In genomic region chr15:90869601-90870353, GRCh38 we compare ENCODE assay signal across 1 cellular context.
TF ChIP-seq lines count a peak whose summit lies in the region.

No MANE protein-coding gene starts in this region.

TF ChIP-seq in K562, 482 proteins besides CTCF, POLR2A, EP300 and RAD21 (continued from another document and continues in another):
- TF ChIP-seq, protein P1, sequence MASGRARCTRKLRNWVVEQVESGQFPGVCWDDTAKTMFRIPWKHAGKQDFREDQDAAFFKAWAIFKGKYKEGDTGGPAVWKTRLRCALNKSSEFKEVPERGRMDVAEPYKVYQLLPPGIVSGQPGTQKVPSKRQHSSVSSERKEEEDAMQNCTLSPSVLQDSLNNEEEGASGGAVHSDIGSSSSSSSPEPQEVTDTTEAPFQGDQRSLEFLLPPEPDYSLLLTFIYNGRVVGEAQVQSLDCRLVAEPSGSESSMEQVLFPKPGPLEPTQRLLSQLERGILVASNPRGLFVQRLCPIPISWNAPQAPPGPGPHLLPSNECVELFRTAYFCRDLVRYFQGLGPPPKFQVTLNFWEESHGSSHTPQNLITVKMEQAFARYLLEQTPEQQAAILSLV (tag; IDR thresholded peaks at IDR 0.05) = no peak
- TF ChIP-seq NCOA2 (IDR thresholded peaks at IDR 0.05; ENCODE audit: partially characterized antibody in 2 of 2) (no peak), TRIM24 (IDR thresholded peaks at IDR 0.05) (no peak), DMBX1 (CRISPR knock-in tag; IDR thresholded peaks at IDR 0.05; ENCODE audit: borderline replicate concordance) (peak; percentile 81; the same call in 1 of the 2 replicates), ZNF282 (CRISPR knock-in tag; IDR thresholded peaks at IDR 0.05) (no peak), ZNF444 (CRISPR knock-in tag; IDR thresholded peaks at IDR 0.05) (no peak), ZNF583 (CRISPR knock-in tag; IDR thresholded peaks at IDR 0.05) (0 out of 2 replicates have a peak, but pooled peaks have one; percentile 52), BRCA1 (IDR thresholded peaks at IDR 0.05) (no peak), BRCA1 (CRISPR knock-in tag; IDR thresholded peaks at IDR 0.05) (no peak), COPS2 (conservative IDR thresholded peaks at IDR 0.05) (no peak), JUND (IDR thresholded peaks at IDR 0.05; ENCODE audit: borderline replicate concordance, low read depth, low read length) (peak; percentile 95), JUND (tag; IDR thresholded peaks at IDR 0.05; ENCODE audit: borderline replicate concordance, low read depth, low read length) (peak; percentile 90; the same call in 2 of the 3 replicates), CHD7 (IDR thresholded peaks at IDR 0.05; ENCODE audit: low read depth, low read length) (no peak), DPF2 (IDR thresholded peaks at IDR 0.05) (peak; percentile 85), SRF (CRISPR knock-in tag; IDR thresholded peaks at IDR 0.05) (no peak; a peak in 1 of 4 replicates), NFE2L1 (tag; IDR thresholded peaks at IDR 0.05; ENCODE audit: borderline replicate concordance, low read depth) (no peak), SUPT5H (IDR thresholded peaks at IDR 0.05) (peak; percentile 57), FIP1L1 (IDR thresholded peaks at IDR 0.05; ENCODE audit: low read depth, low read length, poor library complexity, severe bottlenecking) (no peak), SIX5 (IDR thresholded peaks at IDR 0.05; ENCODE audit: borderline replicate concordance in 1 of 2, insufficient read depth in 1 of 2, low read depth in 1 of 2, low read length in 2 of 2) (no peak), HLTF (IDR thresholded peaks at IDR 0.05) (no peak), HMG20A (CRISPR knock-in tag; conservative IDR thresholded peaks at IDR 0.05) (no peak), PHB (CRISPR knock-in tag; IDR thresholded peaks at IDR 0.05) (no peak), NBN (IDR thresholded peaks at IDR 0.05; ENCODE audit: low read depth) (peak; percentile 57; the same call in 1 of the 2 replicates), HOMEZ (CRISPR knock-in tag; IDR thresholded peaks at IDR 0.05) (no peak), PRMT5 (CRISPR knock-in tag; IDR thresholded peaks at IDR 0.05) (no peak), RBM25 (IDR thresholded peaks at IDR 0.05; ENCODE audit: low read depth, low read length, severe bottlenecking) (peak; percentile 66), GABPA (tag; conservative IDR thresholded peaks at IDR 0.05; ENCODE audit: low read depth) (peak; percentile 68), STAG1 (CRISPR knock-in tag; IDR thresholded peaks at IDR 0.05; ENCODE audit: borderline replicate concordance) (no peak), THAP7 (CRISPR knock-in tag; IDR thresholded peaks at IDR 0.05) (no peak), WHSC1 (IDR thresholded peaks at IDR 0.05; ENCODE audit: low read length) (no peak), ZNF639 (CRISPR knock-in tag; conservative IDR thresholded peaks at IDR 0.05 in 1 of 2, IDR thresholded peaks at IDR 0.05 in 1 of 2) (no peak), MCM2 (IDR thresholded peaks at IDR 0.05; ENCODE audit: low read depth) (no peak), GATAD2B (IDR thresholded peaks at IDR 0.05; ENCODE audit: borderline replicate concordance) (no peak), CTBP1 (IDR thresholded peaks at IDR 0.05; ENCODE audit: borderline replicate concordance) (peak; percentile 74), MED1 (CRISPR knock-in tag; IDR thresholded peaks at IDR 0.05; ENCODE audit: borderline replicate concordance) (no peak)
- TF ChIP-seq, protein P2, sequence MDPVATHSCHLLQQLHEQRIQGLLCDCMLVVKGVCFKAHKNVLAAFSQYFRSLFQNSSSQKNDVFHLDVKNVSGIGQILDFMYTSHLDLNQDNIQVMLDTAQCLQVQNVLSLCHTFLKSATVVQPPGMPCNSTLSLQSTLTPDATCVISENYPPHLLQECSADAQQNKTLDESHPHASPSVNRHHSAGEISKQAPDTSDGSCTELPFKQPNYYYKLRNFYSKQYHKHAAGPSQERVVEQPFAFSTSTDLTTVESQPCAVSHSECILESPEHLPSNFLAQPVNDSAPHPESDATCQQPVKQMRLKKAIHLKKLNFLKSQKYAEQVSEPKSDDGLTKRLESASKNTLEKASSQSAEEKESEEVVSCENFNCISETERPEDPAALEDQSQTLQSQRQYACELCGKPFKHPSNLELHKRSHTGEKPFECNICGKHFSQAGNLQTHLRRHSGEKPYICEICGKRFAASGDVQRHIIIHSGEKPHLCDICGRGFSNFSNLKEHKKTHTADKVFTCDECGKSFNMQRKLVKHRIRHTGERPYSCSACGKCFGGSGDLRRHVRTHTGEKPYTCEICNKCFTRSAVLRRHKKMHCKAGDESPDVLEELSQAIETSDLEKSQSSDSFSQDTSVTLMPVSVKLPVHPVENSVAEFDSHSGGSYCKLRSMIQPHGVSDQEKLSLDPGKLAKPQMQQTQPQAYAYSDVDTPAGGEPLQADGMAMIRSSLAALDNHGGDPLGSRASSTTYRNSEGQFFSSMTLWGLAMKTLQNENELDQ (CRISPR knock-in tag; IDR thresholded peaks at IDR 0.05; ENCODE audit: borderline replicate concordance) = no peak
- TF ChIP-seq, protein P3, sequence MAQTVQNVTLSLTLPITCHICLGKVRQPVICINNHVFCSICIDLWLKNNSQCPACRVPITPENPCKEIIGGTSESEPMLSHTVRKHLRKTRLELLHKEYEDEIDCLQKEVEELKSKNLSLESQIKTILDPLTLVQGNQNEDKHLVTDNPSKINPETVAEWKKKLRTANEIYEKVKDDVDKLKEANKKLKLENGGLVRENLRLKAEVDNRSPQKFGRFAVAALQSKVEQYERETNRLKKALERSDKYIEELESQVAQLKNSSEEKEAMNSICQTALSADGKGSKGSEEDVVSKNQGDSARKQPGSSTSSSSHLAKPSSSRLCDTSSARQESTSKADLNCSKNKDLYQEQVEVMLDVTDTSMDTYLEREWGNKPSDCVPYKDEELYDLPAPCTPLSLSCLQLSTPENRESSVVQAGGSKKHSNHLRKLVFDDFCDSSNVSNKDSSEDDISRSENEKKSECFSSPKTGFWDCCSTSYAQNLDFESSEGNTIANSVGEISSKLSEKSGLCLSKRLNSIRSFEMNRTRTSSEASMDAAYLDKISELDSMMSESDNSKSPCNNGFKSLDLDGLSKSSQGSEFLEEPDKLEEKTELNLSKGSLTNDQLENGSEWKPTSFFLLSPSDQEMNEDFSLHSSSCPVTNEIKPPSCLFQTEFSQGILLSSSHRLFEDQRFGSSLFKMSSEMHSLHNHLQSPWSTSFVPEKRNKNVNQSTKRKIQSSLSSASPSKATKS (CRISPR knock-in tag; IDR thresholded peaks at IDR 0.05) = no peak
- TF ChIP-seq, protein P4, sequence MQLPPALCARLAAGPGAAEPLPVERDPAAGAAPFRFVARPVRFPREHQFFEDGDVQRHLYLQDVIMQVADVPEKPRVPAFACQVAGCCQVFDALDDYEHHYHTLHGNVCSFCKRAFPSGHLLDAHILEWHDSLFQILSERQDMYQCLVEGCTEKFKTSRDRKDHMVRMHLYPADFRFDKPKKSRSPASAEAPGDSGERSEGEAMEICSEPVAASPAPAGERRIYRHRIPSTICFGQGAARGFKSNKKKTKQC (CRISPR knock-in tag; IDR thresholded peaks at IDR 0.05) = no peak
